1 cellular context compared by ENCODE assay signal in the genomic region with DNA sequence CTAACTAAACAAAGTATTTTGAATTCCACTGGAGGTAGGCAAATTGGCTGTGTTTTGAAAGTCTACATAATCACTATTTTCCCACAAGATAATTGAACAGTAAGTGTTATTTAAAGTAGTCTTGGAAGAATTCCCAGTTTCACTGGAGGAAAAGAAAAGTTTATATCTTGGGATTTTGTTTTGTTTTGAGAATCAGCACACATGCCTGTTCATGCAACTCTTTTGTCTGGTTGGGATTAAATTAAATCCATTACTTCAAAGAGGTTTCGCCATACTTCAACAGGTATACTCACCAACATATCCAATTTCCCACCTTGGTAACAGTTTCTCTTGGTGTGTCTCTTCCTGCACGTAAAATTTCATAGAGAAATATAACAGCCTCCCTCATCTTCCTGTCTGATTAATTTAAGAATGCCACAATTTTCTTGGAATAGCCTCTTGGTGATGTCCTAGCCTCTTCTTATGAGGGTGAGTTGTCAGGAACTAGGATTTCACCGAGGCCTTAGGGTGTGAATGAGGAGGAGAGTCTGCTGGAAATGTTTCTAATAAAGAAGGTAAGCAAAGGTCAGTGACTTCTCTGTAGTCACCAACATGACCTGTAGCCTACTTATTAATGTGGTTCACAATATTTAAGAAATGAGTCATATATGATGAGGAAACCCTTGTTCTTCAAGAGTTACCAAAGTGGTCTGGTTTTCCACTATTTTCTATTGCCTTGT.
A peak's percentile ranks its signal among the peaks of the same experiment; 100 is the strongest.
TF ChIP-seq lines count a peak whose summit lies in the region.

No MANE protein-coding gene starts in this region.

TF ChIP-seq in HEK293, 187 proteins besides CTCF, POLR2A, EP300 and RAD21 (continued from another document):
- TF ChIP-seq PRDM2 (tag by site-specific recombination; IDR thresholded peaks at IDR 0.05; ENCODE audit: borderline replicate concordance) (no peak), OSR2 (tag by site-specific recombination; IDR thresholded peaks at IDR 0.05) (peak; percentile 39; the same call in 1 of the 2 replicates), REST (tag by site-specific recombination; IDR thresholded peaks at IDR 0.05) (no peak), ZFHX2 (tag by site-specific recombination; conservative IDR thresholded peaks at IDR 0.05) (no peak), ZNF629 (tag by site-specific recombination; IDR thresholded peaks at IDR 0.05) (no peak), TRIM28 (IDR thresholded peaks at IDR 0.05; ENCODE audit: borderline replicate concordance, low read length) (no peak), SCRT2 (tag by site-specific recombination; IDR thresholded peaks at IDR 0.05) (peak; percentile 90), ZNF785 (tag by site-specific recombination; IDR thresholded peaks at IDR 0.05) (no peak)
- TF ChIP-seq, protein P1, sequence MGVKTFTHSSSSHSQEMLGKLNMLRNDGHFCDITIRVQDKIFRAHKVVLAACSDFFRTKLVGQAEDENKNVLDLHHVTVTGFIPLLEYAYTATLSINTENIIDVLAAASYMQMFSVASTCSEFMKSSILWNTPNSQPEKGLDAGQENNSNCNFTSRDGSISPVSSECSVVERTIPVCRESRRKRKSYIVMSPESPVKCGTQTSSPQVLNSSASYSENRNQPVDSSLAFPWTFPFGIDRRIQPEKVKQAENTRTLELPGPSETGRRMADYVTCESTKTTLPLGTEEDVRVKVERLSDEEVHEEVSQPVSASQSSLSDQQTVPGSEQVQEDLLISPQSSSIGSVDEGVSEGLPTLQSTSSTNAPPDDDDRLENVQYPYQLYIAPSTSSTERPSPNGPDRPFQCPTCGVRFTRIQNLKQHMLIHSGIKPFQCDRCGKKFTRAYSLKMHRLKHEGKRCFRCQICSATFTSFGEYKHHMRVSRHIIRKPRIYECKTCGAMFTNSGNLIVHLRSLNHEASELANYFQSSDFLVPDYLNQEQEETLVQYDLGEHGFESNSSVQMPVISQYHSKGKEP (tag by site-specific recombination; IDR thresholded peaks at IDR 0.05): peak; percentile 74; the same call in 1 of the 2 replicates
- TF ChIP-seq, protein P2, sequence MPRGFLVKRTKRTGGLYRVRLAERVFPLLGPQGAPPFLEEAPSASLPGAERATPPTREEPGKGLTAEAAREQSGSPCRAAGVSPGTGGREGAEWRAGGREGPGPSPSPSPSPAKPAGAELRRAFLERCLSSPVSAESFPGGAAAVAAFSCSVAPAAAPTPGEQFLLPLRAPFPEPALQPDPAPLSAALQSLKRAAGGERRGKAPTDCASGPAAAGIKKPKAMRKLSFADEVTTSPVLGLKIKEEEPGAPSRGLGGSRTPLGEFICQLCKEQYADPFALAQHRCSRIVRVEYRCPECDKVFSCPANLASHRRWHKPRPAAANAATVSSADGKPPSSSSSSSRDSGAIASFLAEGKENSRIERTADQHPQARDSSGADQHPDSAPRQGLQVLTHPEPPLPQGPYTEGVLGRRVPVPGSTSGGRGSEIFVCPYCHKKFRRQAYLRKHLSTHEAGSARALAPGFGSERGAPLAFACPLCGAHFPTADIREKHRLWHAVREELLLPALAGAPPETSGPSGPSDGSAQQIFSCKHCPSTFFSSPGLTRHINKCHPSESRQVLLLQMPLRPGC (tag by site-specific recombination; IDR thresholded peaks at IDR 0.05): peak; percentile 41; the same call in 1 of the 2 replicates
- TF ChIP-seq, protein P3, sequence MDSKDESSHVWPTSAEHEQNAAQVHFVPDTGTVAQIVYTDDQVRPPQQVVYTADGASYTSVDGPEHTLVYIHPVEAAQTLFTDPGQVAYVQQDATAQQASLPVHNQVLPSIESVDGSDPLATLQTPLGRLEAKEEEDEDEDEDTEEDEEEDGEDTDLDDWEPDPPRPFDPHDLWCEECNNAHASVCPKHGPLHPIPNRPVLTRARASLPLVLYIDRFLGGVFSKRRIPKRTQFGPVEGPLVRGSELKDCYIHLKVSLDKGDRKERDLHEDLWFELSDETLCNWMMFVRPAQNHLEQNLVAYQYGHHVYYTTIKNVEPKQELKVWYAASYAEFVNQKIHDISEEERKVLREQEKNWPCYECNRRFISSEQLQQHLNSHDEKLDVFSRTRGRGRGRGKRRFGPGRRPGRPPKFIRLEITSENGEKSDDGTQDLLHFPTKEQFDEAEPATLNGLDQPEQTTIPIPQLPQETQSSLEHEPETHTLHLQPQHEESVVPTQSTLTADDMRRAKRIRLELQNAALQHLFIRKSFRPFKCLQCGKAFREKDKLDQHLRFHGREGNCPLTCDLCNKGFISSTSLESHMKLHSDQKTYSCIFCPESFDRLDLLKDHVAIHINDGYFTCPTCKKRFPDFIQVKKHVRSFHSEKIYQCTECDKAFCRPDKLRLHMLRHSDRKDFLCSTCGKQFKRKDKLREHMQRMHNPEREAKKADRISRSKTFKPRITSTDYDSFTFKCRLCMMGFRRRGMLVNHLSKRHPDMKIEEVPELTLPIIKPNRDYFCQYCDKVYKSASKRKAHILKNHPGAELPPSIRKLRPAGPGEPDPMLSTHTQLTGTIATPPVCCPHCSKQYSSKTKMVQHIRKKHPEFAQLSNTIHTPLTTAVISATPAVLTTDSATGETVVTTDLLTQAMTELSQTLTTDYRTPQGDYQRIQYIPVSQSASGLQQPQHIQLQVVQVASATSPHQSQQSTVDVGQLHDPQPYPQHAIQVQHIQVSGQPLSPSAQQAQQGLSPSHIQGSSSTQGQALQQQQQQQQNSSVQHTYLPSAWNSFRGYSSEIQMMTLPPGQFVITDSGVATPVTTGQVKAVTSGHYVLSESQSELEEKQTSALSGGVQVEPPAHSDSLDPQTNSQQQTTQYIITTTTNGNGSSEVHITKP (tag by site-specific recombination; IDR thresholded peaks at IDR 0.05): 0 out of 2 replicates have a peak, but pooled peaks have one; percentile 3
